In genomic region chr5:139855946-139856540, GRCh38 we compare ENCODE assay signal across 18 cellular contexts.
DNase-seq lines count a peak whose midpoint lies in the region; ATAC-seq, FAIRE-seq and TF ChIP-seq lines count a peak whose summit lies in the region.
"Had no signal": no experiment of that assay in that cellular context is flagged by ENCODE, and none has a peak within 500 bp of the region (broad histone marks: within the 10 kb centered on the region; RNA-seq: fewer than 3 reads in every experiment).

No MANE protein-coding gene starts in this region.

- H3K9me3 Mint-ChIP-seq in CD14-positive monocyte = no peaks in the 10 kb centered on the region
- H3K9me3 Mint-ChIP-seq in activated T-helper 17 cell treated with anti-CD3 and anti-CD28 coated beads, Interleukin-2, amount 50 U/mL, for 72 hours = no peaks in the 10 kb centered on the region
- H3K9me3 Mint-ChIP-seq: CD4-positive, CD25-positive, alpha-beta regulatory T cell; CD8-positive, alpha-beta T cell; HFFc6 had no signal

- no peaks in the 10 kb centered on the region for H3K9me3 ChIP-seq in kidney (ENCODE audit: control insufficient read depth in 1 of 2, low read length in 2 of 2)
- H3K9me3 ChIP-seq: Caco-2, HAP-1 had no signal

- H3K4me1 ChIP-seq in kidney (ENCODE audit: control insufficient read depth in 1 of 2, insufficient read depth in 1 of 2, low read depth in 1 of 2, low read length in 2 of 2) = no peaks in the 10 kb centered on the region
- H3K4me1 ChIP-seq: Caco-2, HAP-1 had no signal

- no peaks in the 10 kb centered on the region for H3K4me1 Mint-ChIP-seq in CD14-positive monocyte
- H3K4me1 Mint-ChIP-seq in activated T-helper 17 cell treated with anti-CD3 and anti-CD28 coated beads, Interleukin-2, amount 50 U/mL, for 72 hours = no peaks in the 10 kb centered on the region
- H3K4me1 Mint-ChIP-seq: CD4-positive, CD25-positive, alpha-beta regulatory T cell had no signal

- DNase-seq in CD14-positive monocyte (ENCODE audit: low spot score) = peak; percentile 38
- DNase-seq in GM12892 (ENCODE audit: insufficient read length) = no peak
- DNase-seq in kidney = peak; percentile 37
- no peak for DNase-seq in activated naive CD4-positive, alpha-beta T cell treated with anti-CD3 and anti-CD28 coated beads, Interleukin-2, amount 50 U/mL, for 16 hours
- DNase-seq: C1 segment of cervical spinal cord; Caco-2; CD4-positive, CD25-positive, alpha-beta regulatory T cell; CD8-positive, alpha-beta T cell; EL; GDM1; GOT3; HFFc6 had no signal

- H3K36me3 ChIP-seq in kidney (ENCODE audit: control insufficient read depth in 1 of 2, insufficient read depth in 2 of 2, low read length in 2 of 2) = peaks cover 0 to 5% of the 10 kb centered on the region in 2 donors
- H3K36me3 ChIP-seq: HAP-1 had no signal

- no peak for TF ChIP-seq CTCF in CD14-positive monocyte (IDR thresholded peaks at IDR 0.05)
- no peak for TF ChIP-seq CTCF in kidney (IDR thresholded peaks at IDR 0.05; ENCODE audit: borderline replicate concordance, extremely low read depth, insufficient read depth)

- H3K36me3 Mint-ChIP-seq in CD14-positive monocyte = no peaks in the 10 kb centered on the region
- H3K36me3 Mint-ChIP-seq in activated T-helper 17 cell treated with anti-CD3 and anti-CD28 coated beads, Interleukin-2, amount 50 U/mL, for 72 hours (ENCODE audit: low read depth) = no peaks in the 10 kb centered on the region
- H3K36me3 Mint-ChIP-seq: CD4-positive, CD25-positive, alpha-beta regulatory T cell; CD8-positive, alpha-beta T cell had no signal

- FAIRE-seq in GM12892 (lab: Jason Lieb, UNC) (no peak), kidney (lab: Jason Lieb, UNC) (no peak)
- FAIRE-seq: GM12878, GM18507, H54 had no signal

- TF ChIP-seq POLR2A in GM12892 (IDR thresholded peaks at IDR 0.05; ENCODE audit: low read depth, low read length) = 0 out of 2 replicates have a peak, but pooled peaks have one; percentile 4

- H3K27ac Mint-ChIP-seq in CD14-positive monocyte = no peak overlapping the region
- no peak overlapping the region for H3K27ac Mint-ChIP-seq in activated T-helper 17 cell treated with anti-CD3 and anti-CD28 coated beads, Interleukin-2, amount 50 U/mL, for 72 hours
- H3K27ac Mint-ChIP-seq: CD4-positive, CD25-positive, alpha-beta regulatory T cell; CD8-positive, alpha-beta T cell; HFFc6 had no signal

- H3K4me3 Mint-ChIP-seq in CD14-positive monocyte = no peak overlapping the region
- no peak overlapping the region for H3K4me3 Mint-ChIP-seq in activated T-helper 17 cell treated with anti-CD3 and anti-CD28 coated beads, Interleukin-2, amount 50 U/mL, for 72 hours
- H3K4me3 Mint-ChIP-seq: CD4-positive, CD25-positive, alpha-beta regulatory T cell; CD8-positive, alpha-beta T cell; HFFc6 had no signal

- no peak overlapping the region for H3K9ac ChIP-seq in kidney (ENCODE audit: low read length in 2 of 2)

- no peak overlapping the region for H3K27ac ChIP-seq in kidney (ENCODE audit: low read depth in 2 of 2, low read length in 2 of 2)

- no peak overlapping the region for H3K4me3 ChIP-seq in kidney (ENCODE audit: low read length in 2 of 2)
- H3K4me3 ChIP-seq: GM12878, HAP-1 had no signal

- H3K27me3 Mint-ChIP-seq in CD14-positive monocyte (ENCODE audit: low read depth in 3 of 3) = peaks cover 2 to 6% (median 4%) of the 10 kb centered on the region in 3 donors
- no peaks in the 10 kb centered on the region for H3K27me3 Mint-ChIP-seq in activated T-helper 17 cell treated with anti-CD3 and anti-CD28 coated beads, Interleukin-2, amount 50 U/mL, for 72 hours

- intact Hi-C loops in CD14-positive monocyte (cut with micrococcal nuclease) = no loop called here
- intact Hi-C loops in kidney (cut with DNase I) = no loop called here

- ATAC-seq in activated T-helper 17 cell treated with anti-CD3 and anti-CD28 coated beads, Interleukin-2, amount 50 U/mL, for 72 hours (replicated peaks) = no peak
- ATAC-seq in GM21717 (IDR thresholded peaks at IDR 0.05; ENCODE audit: unreplicated experiment) = no peak
- ATAC-seq: CD8-positive, alpha-beta T cell; GM12878 had no signal

Comparison
In these comparisons a context has a peak if more than half of its experiments do, and no peak if none do; other contexts are left out.
1. DNase-seq: peak in CD14-positive monocyte (single experiment) and kidney (single experiment); none in GM12892 (single experiment) and activated naive CD4-positive, alpha-beta T cell treated with anti-CD3 and anti-CD28 coated beads, Interleukin-2, amount 50 U/mL, for 16 hours (single experiment).